ENCODE assay signal across 23 cellular contexts in genomic region chr15:67225336-67225735, GRCh38. TPM values are rescaled to one million over a fixed set of nuclear protein-coding genes. Genes with fewer than 3 reads are reported as not detected.
DNase-seq lines count a peak whose midpoint lies in the region; ATAC-seq and TF ChIP-seq lines count a peak whose summit lies in the region.
"Had no signal": no experiment of that assay in that cellular context is flagged by ENCODE, and none has a peak within 500 bp of the region (broad histone marks: within the 10 kb centered on the region; RNA-seq: fewer than 3 reads in every experiment).

No MANE protein-coding gene starts in this region.

- no peaks in the 10 kb centered on the region for H3K27me3 ChIP-seq in RWPE2 (ENCODE audit: insufficient read depth, poor library complexity, severe bottlenecking)
- H3K27me3 ChIP-seq: BE2C had no signal

- H3K4me3 ChIP-seq in RWPE2 (ENCODE audit: severe bottlenecking): no peak overlapping the region
- no peak overlapping the region for H3K4me3 ChIP-seq in skeletal muscle cell (ENCODE audit: low read depth, low read length)

- H3K9me3 Mint-ChIP-seq in glutamatergic neuron (ENCODE audit: unreplicated experiment): no peaks in the 10 kb centered on the region
- H3K9me3 Mint-ChIP-seq in activated CD4-positive, alpha-beta T cell treated with anti-CD3 and anti-CD28 coated beads, Interleukin-2, amount 10 ng/mL, durations not matched to agents 24 days and 14 days: no peaks in the 10 kb centered on the region
- H3K9me3 Mint-ChIP-seq: activated naive CD4-positive, alpha-beta T cell treated with anti-CD3 and anti-CD28 coated beads, Interleukin-2, amount 50 U/mL, for 72 hours; central memory CD8-positive, alpha-beta T cell; endodermal cell; H9; memory B cell; nephron progenitor cell had no signal

- peaks cover 43% of the 10 kb centered on the region for H3K4me1 ChIP-seq in RWPE2 (ENCODE audit: insufficient read depth, poor library complexity, severe bottlenecking)
- H3K4me1 ChIP-seq: BE2C had no signal

- intact Hi-C loops in activated CD4-positive, alpha-beta T cell treated with anti-CD3 and anti-CD28 coated beads, Interleukin-2, amount 10 ng/mL, durations not matched to agents 24 days and 14 days (cut with micrococcal nuclease): no loop called here

- peaks cover 48% of the 10 kb centered on the region for H3K36me3 ChIP-seq in RWPE2 (ENCODE audit: low read depth)

- no peaks in the 10 kb centered on the region for H3K9me3 ChIP-seq in RWPE2 (ENCODE audit: severe bottlenecking)
- H3K9me3 ChIP-seq: BE2C had no signal

- H3K27ac Mint-ChIP-seq in glutamatergic neuron (ENCODE audit: unreplicated experiment): no peak overlapping the region
- H3K27ac Mint-ChIP-seq in activated CD4-positive, alpha-beta T cell treated with anti-CD3 and anti-CD28 coated beads, Interleukin-2, amount 10 ng/mL, durations not matched to agents 24 days and 14 days: no peak overlapping the region
- H3K27ac Mint-ChIP-seq: activated naive CD4-positive, alpha-beta T cell treated with anti-CD3 and anti-CD28 coated beads, Interleukin-2, amount 50 U/mL, for 72 hours; endodermal cell; H9; memory B cell; nephron progenitor cell had no signal

- peaks cover 2% of the 10 kb centered on the region for H3K27me3 Mint-ChIP-seq in glutamatergic neuron (ENCODE audit: unreplicated experiment)
- H3K27me3 Mint-ChIP-seq in activated CD4-positive, alpha-beta T cell treated with anti-CD3 and anti-CD28 coated beads, Interleukin-2, amount 10 ng/mL, durations not matched to agents 24 days and 14 days: no peaks in the 10 kb centered on the region
- H3K27me3 Mint-ChIP-seq: central memory CD8-positive, alpha-beta T cell; memory B cell had no signal

- TF ChIP-seq CTCF in RWPE2 (IDR thresholded peaks at IDR 0.05; ENCODE audit: poor library complexity, severe bottlenecking) (no peak), glutamatergic neuron (IDR thresholded peaks at IDR 0.05; ENCODE audit: partially characterized antibody, unreplicated experiment) (no peak)

- H3K4me1 Mint-ChIP-seq in glutamatergic neuron (ENCODE audit: low read depth, unreplicated experiment): no peaks in the 10 kb centered on the region
- H3K4me1 Mint-ChIP-seq in activated CD4-positive, alpha-beta T cell treated with anti-CD3 and anti-CD28 coated beads, Interleukin-2, amount 10 ng/mL, durations not matched to agents 24 days and 14 days: peaks cover 6% of the 10 kb centered on the region
- H3K4me1 Mint-ChIP-seq: H9 had no signal

- H3K36me3 Mint-ChIP-seq in glutamatergic neuron (ENCODE audit: unreplicated experiment): no peaks in the 10 kb centered on the region
- peaks cover 23% of the 10 kb centered on the region for H3K36me3 Mint-ChIP-seq in activated CD4-positive, alpha-beta T cell treated with anti-CD3 and anti-CD28 coated beads, Interleukin-2, amount 10 ng/mL, durations not matched to agents 24 days and 14 days (ENCODE audit: low read depth)

- H3K27ac ChIP-seq in RWPE2 (ENCODE audit: poor library complexity, severe bottlenecking): peak overlapping the region; percentile 99

- DNase-seq in EL: peak; percentile 77
- no peak for DNase-seq in RWPE2 (ENCODE audit: low spot score)
- peak; percentile 62 for DNase-seq in fibroblast of gingiva (ENCODE audit: low read depth)
- peak; percentile 36 for DNase-seq in skeletal muscle cell (ENCODE audit: low read depth)
- no peak for DNase-seq in glutamatergic neuron
- DNase-seq in activated CD4-positive, alpha-beta T cell treated with anti-CD3 and anti-CD28 coated beads, Interleukin-2, amount 10 ng/mL, durations not matched to agents 24 days and 14 days: no peak
- no peak for DNase-seq in NCI-H1092 treated with DMSO at 0.1 percent for 48 hours (lab: John Stamatoyannopoulos, UW)
- DNase-seq in stimulated activated naive CD8-positive, alpha-beta T cell treated with anti-CD3 and anti-CD28 coated beads, Interleukin-15, Interleukin-2, amounts not matched to agents 100 U/mL and 50 U/mL, for 24 hours: no peak
- DNase-seq: activated CD4-positive, alpha-beta T cell treated with anti-CD3 and anti-CD28 coated beads, Interleukin-2, amount 50 U/mL, for 1 hour; activated T-cell treated with anti-CD3 and anti-CD28 coated beads, Interleukin-2, amount 50 U/mL, for 1 hour; BE2C; endodermal cell; H9; head of caudate nucleus; MM.1S; NCI-H2029 treated with DMSO at 0.1 percent for 48 hours; NCI-H524 treated with DMSO at 0.1 percent for 48 hours; nephron progenitor cell had no signal

- H3K4me3 Mint-ChIP-seq in glutamatergic neuron (ENCODE audit: unreplicated experiment): no peak overlapping the region
- H3K4me3 Mint-ChIP-seq in activated CD4-positive, alpha-beta T cell treated with anti-CD3 and anti-CD28 coated beads, Interleukin-2, amount 10 ng/mL, durations not matched to agents 24 days and 14 days: no peak overlapping the region
- H3K4me3 Mint-ChIP-seq: central memory CD8-positive, alpha-beta T cell; endodermal cell; H9; memory B cell; nephron progenitor cell had no signal

- peak; percentile 79 for ATAC-seq in RWPE2 (ENCODE audit: low read depth)
- no peak for ATAC-seq in stimulated activated naive CD8-positive, alpha-beta T cell treated with anti-CD3 and anti-CD28 coated beads, Interleukin-15, Interleukin-2, amounts not matched to agents 100 U/mL and 50 U/mL, for 24 hours
- ATAC-seq: activated naive CD4-positive, alpha-beta T cell treated with anti-CD3 and anti-CD28 coated beads, Interleukin-2, amount 50 U/mL, for 72 hours; Panc1; SK-N-SH treated with all-trans-retinoic acid at 6 μM for 48 hours had no signal

RNA-seq across cellular contexts. Expression of gene AAGAB, which starts 29.1 kb away (rescaled TPM):
- 39.9 TPM for total RNA-seq in glutamatergic neuron (ENCODE audit: unreplicated experiment)
- 44.9 and 48.6 TPM in 2 replicates for total RNA-seq in activated CD4-positive, alpha-beta T cell treated with anti-CD3 and anti-CD28 coated beads, Interleukin-2, amount 10 ng/mL, durations not matched to agents 24 days and 14 days

RNA-seq across cellular contexts. Expression of gene IQCH, which starts 29.2 kb away (rescaled TPM):
- 4.5 TPM for total RNA-seq in glutamatergic neuron (ENCODE audit: unreplicated experiment)
- total RNA-seq in activated CD4-positive, alpha-beta T cell treated with anti-CD3 and anti-CD28 coated beads, Interleukin-2, amount 10 ng/mL, durations not matched to agents 24 days and 14 days: 0.70 and 1.6 TPM in 2 replicates

Comparison
In these comparisons a context has a peak if more than half of its experiments do, and no peak if none do; other contexts are left out.
1. DNase-seq: peak in EL (single experiment), fibroblast of gingiva (single experiment) and skeletal muscle cell (single experiment); none in RWPE2 (single experiment), glutamatergic neuron (single experiment), activated CD4-positive, alpha-beta T cell treated with anti-CD3 and anti-CD28 coated beads, Interleukin-2, amount 10 ng/mL, durations not matched to agents 24 days and 14 days (single experiment), NCI-H1092 treated with DMSO at 0.1 percent for 48 hours (single experiment) and stimulated activated naive CD8-positive, alpha-beta T cell treated with anti-CD3 and anti-CD28 coated beads, Interleukin-15, Interleukin-2, amounts not matched to agents 100 U/mL and 50 U/mL, for 24 hours (single experiment).